In the genomic region with DNA sequence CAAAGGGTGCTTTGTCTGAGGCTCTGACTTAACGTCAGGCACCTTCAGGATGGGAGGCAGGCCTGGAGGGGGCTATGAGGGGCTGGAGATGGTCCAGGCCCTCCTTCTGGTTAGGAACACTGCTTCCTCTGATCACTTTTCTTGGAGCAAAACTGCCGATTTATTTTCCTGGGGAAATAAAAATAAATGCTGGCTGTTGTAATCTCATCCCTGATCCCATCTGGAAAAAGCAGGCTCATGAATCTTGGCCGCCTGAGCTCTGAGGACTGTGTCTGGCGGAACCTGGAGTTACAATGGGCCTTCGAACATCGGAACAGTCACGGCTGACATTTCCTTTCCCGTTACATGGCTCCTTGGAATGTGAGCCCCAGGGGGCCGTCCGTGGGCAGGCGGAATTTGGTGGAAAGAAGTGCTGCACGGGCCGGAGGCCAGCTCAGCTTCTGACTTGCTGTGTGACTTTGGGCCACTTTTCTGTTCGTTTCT, we compare ENCODE assay signal across 8 cellular contexts.
DNase-seq lines count a peak whose midpoint lies in the region; TF ChIP-seq lines count a peak whose summit lies in the region.

No MANE protein-coding gene starts in this region.

- no peaks in the 10 kb centered on the region for H3K36me3 ChIP-seq in OCI-LY3 (replicated peaks; ENCODE audit: low read depth, low read length)

- no peaks in the 10 kb centered on the region for H3K27me3 ChIP-seq in OCI-LY3 (ENCODE audit: low read depth, low read length)

- H3K4me2 ChIP-seq in OCI-LY3 (ENCODE audit: low read length), result peak overlapping the region; percentile 75

- peak overlapping the region; percentile 42 to 69 (median 44) for H3K4me3 Mint-ChIP-seq in nephron

- H3K9ac ChIP-seq in OCI-LY3 (ENCODE audit: low read length), result peak overlapping the region; percentile 50; the same call in 1 of the 2 replicates

- no peaks in the 10 kb centered on the region for H3K79me2 ChIP-seq in OCI-LY3 (ENCODE audit: low read length)

- in situ Hi-C loops in ACHN (cut with HindIII; ENCODE audit: low pct_ligation_motif_present, low pct_unique_long_range_greater_than_20kb, low sequenced_read_pairs), result no loop called here

- no peak overlapping the region for H2AFZ ChIP-seq in OCI-LY3 (ENCODE audit: low read depth, low read length)

- no peaks in the 10 kb centered on the region for H4K20me1 ChIP-seq in OCI-LY3 (ENCODE audit: insufficient read depth, low read length)

- peaks cover 14% of the 10 kb centered on the region for H3K27me3 Mint-ChIP-seq in nephron (ENCODE audit: low read depth)

- TF ChIP-seq CTCF in OCI-LY3 (IDR thresholded peaks at IDR 0.05; ENCODE audit: low read depth, low read length) (no peak), nephron (IDR thresholded peaks at IDR 0.05; ENCODE audit: unreplicated experiment in 3 of 3) (no peak)

- H3K4me1 ChIP-seq in OCI-LY3 (ENCODE audit: low read length), result peaks cover 76% of the 10 kb centered on the region

- H3K4me1 Mint-ChIP-seq in nephron, result peaks cover 70% of the 10 kb centered on the region

- H3K27ac ChIP-seq in OCI-LY3 (ENCODE audit: low read length), result peak overlapping the region; percentile 95

- peak overlapping the region; percentile 95 to 98 (median 97) for H3K27ac Mint-ChIP-seq in nephron

- no peaks in the 10 kb centered on the region for H3K36me3 Mint-ChIP-seq in nephron (ENCODE audit: low read depth)

- no peaks in the 10 kb centered on the region for H3K9me3 ChIP-seq in OCI-LY3 (ENCODE audit: insufficient read depth, low read length)

- DNase-seq in ACHN, result peak; percentile 93
- DNase-seq in fibroblast of gingiva (ENCODE audit: low read depth), result peak; percentile 94
- DNase-seq in COR-L47 (lab: John Stamatoyannopoulos, UW), result no peak
- no peak for DNase-seq in NCI-H510A treated with DMSO at 0.1 percent for 48 hours (lab: John Stamatoyannopoulos, UW)
- no peak for DNase-seq in cerebellum (ENCODE audit: low spot score)
- DNase-seq in DMS153 treated with DMSO at 0.1 percent for 48 hours (lab: John Stamatoyannopoulos, UW; ENCODE audit: unreplicated experiment), result no peak

- no peaks in the 10 kb centered on the region for H3K9me3 Mint-ChIP-seq in nephron

- peak overlapping the region; percentile 52; the same call in 1 of the 2 replicates for H3K4me3 ChIP-seq in OCI-LY3 (ENCODE audit: low read length)

Comparison
In these comparisons a context has a peak if more than half of its experiments do, and no peak if none do; other contexts are left out.
1. DNase-seq: peak in ACHN (single experiment) and fibroblast of gingiva (single experiment); none in COR-L47 (single experiment), NCI-H510A treated with DMSO at 0.1 percent for 48 hours (single experiment), cerebellum (single experiment) and DMS153 treated with DMSO at 0.1 percent for 48 hours (single experiment).